In the genomic region with DNA sequence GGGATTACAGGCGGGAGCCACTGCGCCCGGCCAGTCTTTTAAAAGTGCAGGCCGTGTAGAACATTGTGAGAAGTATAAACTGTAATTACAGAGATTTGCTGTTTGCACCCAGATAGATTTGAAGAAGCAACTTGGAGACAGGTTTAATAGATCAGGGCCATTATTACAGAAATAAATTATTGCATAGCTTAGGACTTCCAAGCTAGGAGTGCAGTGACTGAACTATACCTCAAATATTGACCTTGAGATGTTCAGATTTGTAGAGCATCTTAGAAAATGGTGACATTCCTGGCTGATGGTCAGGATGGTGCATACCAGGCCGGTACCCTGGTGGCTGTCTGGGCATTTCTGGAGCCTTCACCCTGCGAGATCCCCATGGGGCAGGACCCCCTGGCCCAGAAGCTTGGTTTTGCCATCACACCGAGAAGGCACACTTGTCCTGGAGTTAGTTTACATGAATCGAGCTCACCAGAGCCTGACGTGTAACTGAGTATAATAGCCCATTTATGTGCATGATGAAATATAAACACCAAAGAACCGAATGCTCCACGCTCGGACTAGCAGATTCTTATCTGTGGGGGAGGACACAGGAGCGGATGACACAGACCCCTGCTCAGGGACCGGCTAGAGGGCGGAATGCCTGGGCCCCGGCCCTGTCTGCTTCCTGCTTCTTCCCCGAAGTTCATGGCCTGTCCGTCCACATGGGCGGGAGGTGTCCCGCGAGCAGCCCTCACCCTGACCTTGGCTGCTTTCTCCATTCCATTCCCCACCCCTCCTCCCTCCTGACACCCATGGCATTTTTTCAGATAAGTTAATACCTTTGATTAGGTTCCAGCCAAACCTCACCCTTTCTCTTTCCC, we compare ENCODE assay signal across 10 cellular contexts. TPM values are rescaled to one million over a fixed set of nuclear protein-coding genes. Genes with fewer than 3 reads are reported as not detected.
DNase-seq lines count a peak whose midpoint lies in the region; ATAC-seq, FAIRE-seq and TF ChIP-seq lines count a peak whose summit lies in the region.
"Had no signal": no experiment of that assay in that cellular context is flagged by ENCODE, and none has a peak within 500 bp of the region (broad histone marks: within the 10 kb centered on the region; RNA-seq: fewer than 3 reads in every experiment).

No MANE protein-coding gene starts in this region.

- H3K27ac ChIP-seq in K562 (ENCODE audit: extremely low read depth, low read depth, low read length) (no peak overlapping the region), sigmoid colon (peak overlapping the region; percentile 79 to 88 (median 85))
- H3K27ac ChIP-seq in effector memory CD4-positive, alpha-beta T cell (ENCODE audit: insufficient read depth, low read length, poor library complexity, severe bottlenecking), result no peak overlapping the region

- peak overlapping the region; percentile 54; the same call in 1 of the 2 replicates for H2AFZ ChIP-seq in K562 (ENCODE audit: low read depth, low read length)

- CTCF ChIA-PET in K562 (lab: Yijun Ruan, JAX; ENCODE audit: low intra/inter-chr PET ratio), result no interaction called here

- H3K79me2 ChIP-seq in K562 (ENCODE audit: control insufficient read depth, insufficient read depth, low read length), result no peaks in the 10 kb centered on the region

- peak overlapping the region; percentile 17; the same call in 1 of the 2 replicates for H3K4me2 ChIP-seq in K562 (ENCODE audit: insufficient read depth, low read length)

- peak; percentile 75 for ATAC-seq in K562
- ATAC-seq: natural killer cell had no signal

- H3K9me3 ChIP-seq in K562 (replicated peaks; ENCODE audit: control insufficient read depth, insufficient read depth, low read depth, low read length), result no peaks in the 10 kb centered on the region
- no peaks in the 10 kb centered on the region for H3K9me3 ChIP-seq in sigmoid colon
- H3K9me3 ChIP-seq in effector memory CD4-positive, alpha-beta T cell (ENCODE audit: control insufficient read depth, low read length), result no peaks in the 10 kb centered on the region

- no peak for TF ChIP-seq RAD21 in K562 (CRISPR knock-in tag; conservative IDR thresholded peaks at IDR 0.05 in 1 of 2, IDR thresholded peaks at IDR 0.05 in 1 of 2)

- TF ChIP-seq CTCF in K562 (IDR thresholded peaks at IDR 0.05 in 2 of 3, conservative IDR thresholded peaks at IDR 0.05 in 1 of 3; ENCODE audit: insufficient read depth in 2 of 3, low read depth in 1 of 3, low read length in 3 of 3) (no peak), sigmoid colon (IDR thresholded peaks at IDR 0.05) (no peak)

- 27% methylated on average over 18 of the region's 21 CpGs for WGBS in K562 (ENCODE audit: insufficient coverage, low coverage, missing lambda C conversion rate)
- 77 to 80% methylated on average over 21 of the region's 21 CpGs for WGBS in sigmoid colon, 2 donors

- FAIRE-seq in K562 (lab: Jason Lieb, UNC), result no peak

- 0 out of 4 replicates have a peak overlapping the region, but pooled peaks of 1 of the 2 experiments have one; percentile 69 for H3K9ac ChIP-seq in K562 (ENCODE audit: insufficient read depth in 1 of 2, low read depth in 2 of 2, low read length in 2 of 2)

- no TSS peak for BruUV-seq in K562 (replicated peaks; lab: Mats Ljungman, UMichigan)

- peaks cover 12 to 63% of the 10 kb centered on the region in 2 experiments for H3K27me3 ChIP-seq in K562 (ENCODE audit: control insufficient read depth in 2 of 2, insufficient read depth in 2 of 2, low read length in 2 of 2)
- no peaks in the 10 kb centered on the region for H3K27me3 ChIP-seq in sigmoid colon
- no peaks in the 10 kb centered on the region for H3K27me3 ChIP-seq in effector memory CD4-positive, alpha-beta T cell (replicated peaks; ENCODE audit: control insufficient read depth, insufficient read depth, low read length, poor library complexity, severe bottlenecking)

- H3K36me3 ChIP-seq in K562 (ENCODE audit: control insufficient read depth, insufficient read depth, low read length) (no peaks in the 10 kb centered on the region), sigmoid colon (no peaks in the 10 kb centered on the region)
- H3K36me3 ChIP-seq in effector memory CD4-positive, alpha-beta T cell (ENCODE audit: control insufficient read depth, insufficient read depth, low read length), result no peaks in the 10 kb centered on the region

- POLR2A ChIA-PET in K562 (lab: Yijun Ruan, JAX), result interaction anchor here (0.7 to 1.8 kb wide), 5 partner anchors 11 to 749 kb away, joined by 3 to 6 read pairs (median 3); no protein-coding TSS in a partner anchor

- in situ Hi-C loops in K562 (cut with MboI), result no loop called here

- intact Hi-C loops in K562 (cut with micrococcal nuclease), result no loop called here
- intact Hi-C loops in sigmoid colon (cut with DNase I), result no loop called here

- H3K4me1 ChIP-seq in K562 (replicated peaks in 1 of 2; ENCODE audit: control insufficient read depth in 2 of 2, insufficient read depth in 2 of 2, low read length in 2 of 2), result peaks cover 15 to 31% of the 10 kb centered on the region in 2 experiments
- H3K4me1 ChIP-seq in sigmoid colon, result peaks cover 0 to 50% (median 48%) of the 10 kb centered on the region in 4 donors
- no peaks in the 10 kb centered on the region for H3K4me1 ChIP-seq in effector memory CD4-positive, alpha-beta T cell (ENCODE audit: control insufficient read depth, insufficient read depth, low read length, poor library complexity, severe bottlenecking)

- TF ChIP-seq EP300 in K562 (IDR thresholded peaks at IDR 0.05; ENCODE audit: low read length) (peak; percentile 24; the same call in 1 of the 2 replicates), sigmoid colon (IDR thresholded peaks at IDR 0.05) (peak in 1 of 4 donors; percentile 6)

- no peaks in the 10 kb centered on the region for H4K20me1 ChIP-seq in K562 (replicated peaks; ENCODE audit: control insufficient read depth, insufficient read depth, low read length)

- H3K4me3 ChIP-seq in K562, result no peak overlapping the region
- peak overlapping the region in 1 of 4 donors; percentile 11 for H3K4me3 ChIP-seq in sigmoid colon
- no peak overlapping the region for H3K4me3 ChIP-seq in effector memory CD4-positive, alpha-beta T cell (ENCODE audit: insufficient read depth, low read depth, low read length, poor library complexity, severe bottlenecking)

- TF ChIP-seq POLR2A in K562 (conservative IDR thresholded peaks at IDR 0.05), result no peak
- no peak for TF ChIP-seq POLR2A in sigmoid colon (IDR thresholded peaks at IDR 0.05)

- no peaks in the 10 kb centered on the region for H3K9me1 ChIP-seq in K562 (ENCODE audit: control insufficient read depth, insufficient read depth, low read length)

- DNase-seq in H4 (ENCODE audit: low spot score) (peak; percentile 90), K562 (ENCODE audit: extremely low read depth in 1 of 4, low spot score in 3 of 4) (peak; percentile 27 to 53 (median 44)), iris pigment epithelial cell (ENCODE audit: low read depth) (peak; percentile 88), sigmoid colon (peak; percentile 85), NCI-H1105 (lab: John Stamatoyannopoulos, UW) (no peak), NCI-H446 (lab: John Stamatoyannopoulos, UW) (no peak), cerebellar cortex (ENCODE audit: low spot score) (no peak)
- DNase-seq in effector memory CD4-positive, alpha-beta T cell, result no peak
- DNase-seq: activated T-cell treated with anti-CD3 and anti-CD28 coated beads, Interleukin-2, amount 50 U/mL, for 24 hours; natural killer cell had no signal

RNA-seq across cellular contexts. Expression of a gene that starts 32.1 kb away (rescaled TPM):
- 2.8 and 3.8 TPM in 2 replicates for total RNA-seq in H4 (2014; rRNA removed; shearing (Covaris generic))
- total RNA-seq in K562 (2011; cell fraction: chromatin; rRNA removed; ENCODE audit: low replicate concordance), result 0.30 TPM in 1 of 2 replicates, not detected in the other
- not detected in 2 replicates for total RNA-seq in K562 (2011; cell fraction: nucleolus; rRNA removed)
- total RNA-seq in K562 (2011; cell fraction: nucleoplasm; rRNA removed), result not detected in 2 replicates
- total RNA-seq in K562 (2014; rRNA removed) (not detected in 2 replicates), K562 (2014; rRNA removed; fragmentation: Illumina TruSeq; extraction: Trizol) (not detected in 2 replicates), K562 (2015; rRNA removed; fragmentation: Illumina TruSeq; extraction: Trizol) (not detected in 2 replicates), K562 (2021) (0.33 TPM in 1 of 2 replicates, not detected in the other), sigmoid colon (10 to 100 TPM in 1 of 4 donors, 1 to 10 TPM in 3; 5.3 to 25.8 (median 6.4) TPM)
- polyA plus RNA-seq in K562 (2011; rRNA removed) (0.07 TPM in 1 of 2 replicates, not detected in the other), K562 (2014; fragmentation: Illumina TruSeq; extraction: Trizol) (not detected in 2 replicates), K562 (2014; fragmentation: Nextera tagmentation; extraction: Ambion mirVana) (not detected), K562 (2014; rRNA removed) (not detected in 2 replicates), sigmoid colon (1 to 10 TPM in 1 of 3 donors, not detected in 2; 1.4 TPM)
- not detected in 2 replicates for polyA plus RNA-seq in K562 (2011; cell fraction: cytosol; rRNA removed)
- polyA plus RNA-seq in K562 (2011; cell fraction: nucleus; rRNA removed), result not detected in 2 replicates
- polyA plus RNA-seq in K562 (2012), result 0.05 TPM in 1 of 2 replicates, not detected in the other
- not detected in 2 replicates for polyA minus RNA-seq in K562 (2011; rRNA and poly(A)+ RNA removed)
- not detected in 2 replicates for polyA minus RNA-seq in K562 (2011; cell fraction: cytosol; rRNA and poly(A)+ RNA removed)
- not detected in 2 replicates for polyA minus RNA-seq in K562 (2011; cell fraction: nucleus; rRNA and poly(A)+ RNA removed)

RNA-seq across cellular contexts. Expression of a gene that starts 32.9 kb away (rescaled TPM):
- 40.9 and 45.7 TPM in 2 replicates for total RNA-seq in H4 (2014; rRNA removed; shearing (Covaris generic))
- 7.6 and 18.3 TPM in 2 replicates for total RNA-seq in K562 (2011; cell fraction: chromatin; rRNA removed; ENCODE audit: low replicate concordance)
- total RNA-seq in K562 (2011; cell fraction: nucleolus; rRNA removed), result 11.8 and 20.2 TPM in 2 replicates
- 9.5 and 13.4 TPM in 2 replicates for total RNA-seq in K562 (2011; cell fraction: nucleoplasm; rRNA removed)
- total RNA-seq in K562 (2014; rRNA removed) (6.1 and 6.4 TPM in 2 replicates), K562 (2014; rRNA removed; fragmentation: Illumina TruSeq; extraction: Trizol) (1.1 and 1.2 TPM in 2 replicates), K562 (2015; rRNA removed; fragmentation: Illumina TruSeq; extraction: Trizol) (1.0 and 1.5 TPM in 2 replicates), K562 (2021) (3.8 and 4.0 TPM in 2 replicates), sigmoid colon (10 to 100 TPM; 38.5 to 74.2 (median 54.4) TPM)
- polyA plus RNA-seq in K562 (2011; rRNA removed) (1.7 and 2.6 TPM in 2 replicates), K562 (2014; fragmentation: Illumina TruSeq; extraction: Trizol) (1.9 TPM in 2 replicates), K562 (2014; fragmentation: Nextera tagmentation; extraction: Ambion mirVana) (under 1 TPM; 0.15 to 0.87 TPM), K562 (2014; rRNA removed) (5.8 and 6.0 TPM in 2 replicates), sigmoid colon (10 to 100 TPM; 13.8 to 35.7 (median 30.7) TPM)
- 2.3 and 5.6 TPM in 2 replicates for polyA plus RNA-seq in K562 (2011; cell fraction: cytosol; rRNA removed)
- 14.5 and 29.7 TPM in 2 replicates for polyA plus RNA-seq in K562 (2011; cell fraction: nucleus; rRNA removed)
- polyA plus RNA-seq in K562 (2012), result 2.5 and 7.0 TPM in 2 replicates
- polyA minus RNA-seq in K562 (2011; rRNA and poly(A)+ RNA removed), result 0.57 and 0.63 TPM in 2 replicates
- polyA minus RNA-seq in K562 (2011; cell fraction: cytosol; rRNA and poly(A)+ RNA removed), result 1.3 and 1.6 TPM in 2 replicates
- polyA minus RNA-seq in K562 (2011; cell fraction: nucleus; rRNA and poly(A)+ RNA removed), result 6.2 and 6.9 TPM in 2 replicates

RNA-seq across cellular contexts. Expression of a gene that starts 32.9 kb away (rescaled TPM):
- 26.3 and 26.6 TPM in 2 replicates for total RNA-seq in H4 (2014; rRNA removed; shearing (Covaris generic))
- total RNA-seq in K562 (2011; cell fraction: chromatin; rRNA removed; ENCODE audit: low replicate concordance), result 0.05 and 0.69 TPM in 2 replicates
- 0.13 and 0.33 TPM in 2 replicates for total RNA-seq in K562 (2011; cell fraction: nucleolus; rRNA removed)
- total RNA-seq in K562 (2011; cell fraction: nucleoplasm; rRNA removed), result 0.07 and 0.69 TPM in 2 replicates
- 0.45 TPM in 1 of 2 replicates, not detected in the other for total RNA-seq in K562 (2014; rRNA removed)
- total RNA-seq in K562 (2014; rRNA removed; fragmentation: Illumina TruSeq; extraction: Trizol), result 0.04 TPM in 1 of 2 replicates, not detected in the other
- 0.04 TPM in 2 replicates for total RNA-seq in K562 (2015; rRNA removed; fragmentation: Illumina TruSeq; extraction: Trizol)
- total RNA-seq in K562 (2021), result 0.20 TPM in 2 replicates
- 0.08 and 0.10 TPM in 2 replicates for polyA plus RNA-seq in K562 (2011; rRNA removed)
- polyA plus RNA-seq in K562 (2011; cell fraction: cytosol; rRNA removed), result 0.01 and 0.07 TPM in 2 replicates
- 0.03 and 0.06 TPM in 2 replicates for polyA plus RNA-seq in K562 (2011; cell fraction: nucleus; rRNA removed)
- 0.10 and 0.24 TPM in 2 replicates for polyA plus RNA-seq in K562 (2012)
- 0.01 and 0.11 TPM in 2 replicates for polyA plus RNA-seq in K562 (2014; fragmentation: Illumina TruSeq; extraction: Trizol)
- under 1 TPM; 0.01 TPM for polyA plus RNA-seq in K562 (2014; fragmentation: Nextera tagmentation; extraction: Ambion mirVana)
- 0.01 and 0.03 TPM in 2 replicates for polyA plus RNA-seq in K562 (2014; rRNA removed)
- 0.07 and 0.12 TPM in 2 replicates for polyA minus RNA-seq in K562 (2011; rRNA and poly(A)+ RNA removed)
- not detected in 2 replicates for polyA minus RNA-seq in K562 (2011; cell fraction: cytosol; rRNA and poly(A)+ RNA removed)
- polyA minus RNA-seq in K562 (2011; cell fraction: nucleus; rRNA and poly(A)+ RNA removed), result 0.11 and 0.13 TPM in 2 replicates
- total RNA-seq in sigmoid colon, result 10 to 100 TPM; 15.1 to 21.9 (median 16.2) TPM
- polyA plus RNA-seq in sigmoid colon, result 10 to 100 TPM in 1 of 3 donors, 1 to 10 TPM in 2; 3.6 to 17.2 (median 4.2) TPM

Comparison
In these comparisons a context has a peak if more than half of its experiments do, and no peak if none do; other contexts are left out.
1. DNase-seq: peak in H4 (single experiment), K562 (4 of 4), iris pigment epithelial cell (single experiment) and sigmoid colon (single experiment); none in NCI-H1105 (single experiment), NCI-H446 (0 of 2), effector memory CD4-positive, alpha-beta T cell (0 of 3) and cerebellar cortex (single experiment).
2. H3K27ac ChIP-seq: peak in sigmoid colon (4 of 4); none in K562 (single experiment) and effector memory CD4-positive, alpha-beta T cell (single experiment).
3. RNA of a gene that starts 32.9 kb away (total RNA-seq): 26.3 to 26.6 TPM in H4 and 15.1 to 21.9 TPM in sigmoid colon; 0.04 to 0.69 TPM in K562; every median in the first group is over 4 times any median in the second.